ENCODE assay signal across 8 cellular contexts in genomic region chr2:112542123-112542973, GRCh38. TPM values are rescaled to one million over a fixed set of nuclear protein-coding genes. Genes with fewer than 3 reads are reported as not detected.
DNase-seq lines count a peak whose midpoint lies in the region; ATAC-seq and TF ChIP-seq lines count a peak whose summit lies in the region.

POLR1B (plus strand) TSS chr2:112542465; CDS start chr2:112542495, 30 bp downstream.

- H3K36me3 ChIP-seq in spleen, result peaks cover 0 to 19% (median 10%) of the 10 kb centered on the region in 6 donors

- no peaks in the 10 kb centered on the region for H3K9me3 Mint-ChIP-seq in immature natural killer cell

- H3K27me3 Mint-ChIP-seq in immature natural killer cell (ENCODE audit: low read depth in 3 of 3), result peaks cover 3 to 9% (median 8%) of the 10 kb centered on the region in 3 donors

- peaks cover 14 to 22% of the 10 kb centered on the region in 2 donors for H3K4me1 Mint-ChIP-seq in immature natural killer cell

- no peak for TF ChIP-seq POLR2A in spleen (IDR thresholded peaks at IDR 0.05)

- no peak within 1 kb of the TSS for H3K4me3 Mint-ChIP-seq in immature natural killer cell

- ATAC-seq in GM18870 (IDR thresholded peaks at IDR 0.05; ENCODE audit: unreplicated experiment) (peak; percentile 71), HG03103 (IDR thresholded peaks at IDR 0.05; ENCODE audit: low read depth, unreplicated experiment) (peak; percentile 62)

- H3K27me3 ChIP-seq in spleen (replicated peaks in 1 of 7), result no peaks in the 10 kb centered on the region

- peaks cover 14 to 45% (median 30%) of the 10 kb centered on the region in 6 donors for H3K4me1 ChIP-seq in spleen

- DNase-seq in AG08395 (ENCODE audit: low spot score) (peak; percentile 80), NCI-H2171 treated with DMSO at 0.1 percent for 48 hours (lab: John Stamatoyannopoulos, UW) (peak; percentile 88), caudate nucleus (lab: John Stamatoyannopoulos, UW) (peak; percentile 52 to 97 (median 88)), immature natural killer cell (peak; percentile 80 to 81 (median 81)), spleen (peak; percentile 95)

- H3K9me3 ChIP-seq in spleen, result no peaks in the 10 kb centered on the region

- H3K27ac ChIP-seq in caudate nucleus (ENCODE audit: low read depth, low read length) (peak within 1 kb of the TSS; percentile 95), spleen (peak within 1 kb of the TSS; percentile 89 to 96 (median 92))

- intact Hi-C loops in spleen (cut with DNase I; ENCODE audit: low total_unique reads), result no loop called here

- WGBS in spleen, 5 donors, result 0 to 1% (median 0%) methylated on average over 32 to 66 of the region's 66 CpGs

- H3K36me3 Mint-ChIP-seq in immature natural killer cell, result peaks cover 4 to 7% (median 6%) of the 10 kb centered on the region in 3 donors

- H3K4me3 ChIP-seq in WI38 (ENCODE audit: low read depth, low read length) (peak within 1 kb of the TSS; percentile 83), spleen (peak within 1 kb of the TSS; percentile 67 to 100 (median 99))

- TF ChIP-seq CTCF in WI38 (IDR thresholded peaks at IDR 0.05; ENCODE audit: low read depth, low read length) (no peak), spleen (IDR thresholded peaks at IDR 0.05 in 8 of 11, conservative IDR thresholded peaks at IDR 0.05 in 3 of 11) (no peak)

- no peak within 1 kb of the TSS for H3K27ac Mint-ChIP-seq in immature natural killer cell

RNA-seq across cellular contexts. Expression of gene POLR1B, which starts in this region (rescaled TPM):
- polyA plus RNA-seq in immature natural killer cell (10 to 100 TPM; 12.1 to 21.5 (median 17.1) TPM), spleen (1 to 10 TPM; 4.9 to 9.1 (median 7.2) TPM)
- 10 to 100 TPM; 17.4 to 31.8 (median 19.4) TPM for total RNA-seq in spleen

Comparison
In these comparisons a context has a peak if more than half of its experiments do, and no peak if none do; other contexts are left out.
1. Peak in every context shown above with its lines: DNase-seq, ATAC-seq, H3K4me3 ChIP-seq and H3K27ac ChIP-seq.